1 cellular context compared by ENCODE assay signal in the genomic region with DNA sequence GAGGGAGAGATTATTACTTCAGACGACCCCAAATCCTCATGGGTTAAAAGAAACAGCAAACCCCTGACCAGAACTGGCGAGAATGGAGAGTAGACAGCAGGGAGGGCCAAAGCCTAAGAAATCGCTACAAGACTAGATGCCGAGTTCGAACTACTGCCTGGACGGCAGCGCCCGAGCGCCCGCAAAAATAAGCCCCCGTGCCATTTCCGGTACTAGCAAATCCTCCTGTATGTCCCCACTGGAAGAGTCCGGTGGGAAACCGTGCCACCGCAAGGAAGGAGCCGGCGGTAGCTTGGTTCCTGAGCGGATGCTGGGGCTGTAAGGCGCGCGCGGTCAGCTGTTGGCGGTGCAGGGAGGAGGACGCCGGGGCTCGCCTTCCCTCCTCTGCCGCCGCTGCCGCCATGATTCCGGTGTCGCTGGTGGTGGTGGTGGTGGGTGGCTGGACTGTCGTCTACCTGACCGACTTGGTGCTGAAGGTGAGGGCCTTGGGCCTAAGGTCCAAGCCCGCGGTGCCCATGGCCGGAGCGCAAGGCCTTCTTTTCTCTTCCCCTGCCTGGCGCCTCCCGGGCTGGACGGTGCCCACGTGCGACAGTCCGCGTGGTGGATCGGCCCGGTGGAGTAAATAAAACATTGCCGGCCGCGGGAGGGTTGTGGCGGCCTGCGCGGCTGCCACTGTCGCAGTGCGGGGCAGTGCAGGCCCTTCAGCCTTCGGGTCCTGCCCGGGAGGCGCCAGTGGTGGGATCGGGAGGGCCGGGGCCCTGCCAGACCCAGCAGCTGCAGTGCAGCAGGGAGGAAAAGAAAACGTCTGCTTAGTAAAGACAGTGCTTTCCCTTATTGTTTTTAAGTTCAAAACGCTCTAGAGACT.
TF ChIP-seq lines count a peak whose summit lies in the region.

A gene (plus strand): TSS at position 284 of the 865 bp plus-strand sequence. CDS start 118 bp downstream, at position 402.

TF ChIP-seq in IMR-90, 13 proteins besides CTCF, POLR2A, EP300 and RAD21 (continued from another document):
- TF ChIP-seq, protein P1, sequence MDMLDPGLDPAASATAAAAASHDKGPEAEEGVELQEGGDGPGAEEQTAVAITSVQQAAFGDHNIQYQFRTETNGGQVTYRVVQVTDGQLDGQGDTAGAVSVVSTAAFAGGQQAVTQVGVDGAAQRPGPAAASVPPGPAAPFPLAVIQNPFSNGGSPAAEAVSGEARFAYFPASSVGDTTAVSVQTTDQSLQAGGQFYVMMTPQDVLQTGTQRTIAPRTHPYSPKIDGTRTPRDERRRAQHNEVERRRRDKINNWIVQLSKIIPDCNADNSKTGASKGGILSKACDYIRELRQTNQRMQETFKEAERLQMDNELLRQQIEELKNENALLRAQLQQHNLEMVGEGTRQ (IDR thresholded peaks at IDR 0.05; ENCODE audit: low read depth, low read length): no peak
- no peak for TF ChIP-seq NFE2L2 (IDR thresholded peaks at IDR 0.05; ENCODE audit: low read depth, low read length)
- no peak for TF ChIP-seq BHLHE40 (IDR thresholded peaks at IDR 0.05; ENCODE audit: low read depth, low read length)
- TF ChIP-seq SMC3 (IDR thresholded peaks at IDR 0.05; ENCODE audit: low read depth, low read length): peak; percentile 39; the same call in 1 of the 2 replicates
